ENCODE assay signal across 22 cellular contexts in genomic region chr12:130627175-130627574, GRCh38.
"Had no signal": no experiment of that assay in that cellular context is flagged by ENCODE, and none has a peak within 500 bp of the region (broad histone marks: within the 10 kb centered on the region; RNA-seq: fewer than 3 reads in every experiment).

No MANE protein-coding gene starts in this region.

- H3K27me3 ChIP-seq: MG63 had no signal

- H3K4me3 ChIP-seq: MG63 had no signal

- H3K9me3 ChIP-seq: MG63, SK-N-SH had no signal

- H3K36me3 ChIP-seq: MG63 had no signal

- FAIRE-seq: RCC 7860 had no signal

- H3K36me3 Mint-ChIP-seq: T-cell had no signal

- H3K4me1 Mint-ChIP-seq: T-cell had no signal

- H3K9me3 Mint-ChIP-seq: T-helper 1 cell treated with Interleukin-12 subunit alpha and Interleukin-12 subunit beta and Interleukin-4 antibody, amounts not matched to agents 30 μg/mL and 1 μg/mL, for 36 hours had no signal

- ATAC-seq: T-cell had no signal

- H3K4me2 ChIP-seq: SK-N-SH had no signal

- H3K9ac ChIP-seq: SK-N-SH had no signal

- H3K4me3 Mint-ChIP-seq: T-cell; T-helper 1 cell treated with Interleukin-12 subunit alpha and Interleukin-12 subunit beta and Interleukin-4 antibody, amounts not matched to agents 30 μg/mL and 1 μg/mL, for 36 hours had no signal

- H3K27ac Mint-ChIP-seq: T-cell; T-helper 1 cell treated with Interleukin-12 subunit alpha and Interleukin-12 subunit beta and Interleukin-4 antibody, amounts not matched to agents 30 μg/mL and 1 μg/mL, for 36 hours had no signal

- DNase-seq: Karpas-422, KG1, MG63, NCI-H1092, NCI-H1105 treated with DMSO at 0.1 percent for 48 hours, NCI-H1417 treated with DMSO at 0.1 percent for 48 hours, NCI-H146, NCI-H1694 treated with DMSO at 0.1 percent for 48 hours, NCI-H1930, NCI-H2081, NCI-H2107, NCI-H2227 treated with DMSO at 0.1 percent for 48 hours, NCI-H524, NCI-H526 treated with DMSO at 0.1 percent for 48 hours, NCI-H748 treated with DMSO at 0.1 percent for 48 hours, RPMI8226, SHP77, SK-N-SH, SW 1271, T-cell had no signal
